21 cellular contexts compared by ENCODE assay signal in the genomic region with DNA sequence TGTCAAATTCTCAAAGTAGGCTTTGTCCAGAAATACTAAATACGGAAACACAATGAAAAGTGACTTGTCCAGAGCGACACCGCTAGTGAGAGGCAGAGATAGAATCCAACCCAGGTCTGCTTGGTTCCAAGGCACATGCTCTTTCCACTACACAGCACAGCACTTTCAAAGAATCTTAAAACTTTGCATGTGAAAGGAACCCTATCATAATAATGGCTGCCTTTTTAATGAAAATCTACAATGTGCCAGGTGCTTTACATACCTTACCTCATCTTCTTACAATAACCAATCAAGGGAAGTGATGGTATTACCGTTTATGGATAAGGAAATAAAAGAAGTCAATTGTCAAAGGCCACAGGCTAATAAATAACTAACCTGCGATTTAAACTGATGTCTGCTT. TPM values are rescaled to one million over a fixed set of nuclear protein-coding genes. Genes with fewer than 3 reads are reported as not detected.
DNase-seq lines count a peak whose midpoint lies in the region; ATAC-seq, FAIRE-seq and TF ChIP-seq lines count a peak whose summit lies in the region.
"Had no signal": no experiment of that assay in that cellular context is flagged by ENCODE, and none has a peak within 500 bp of the region (broad histone marks: within the 10 kb centered on the region; RNA-seq: fewer than 3 reads in every experiment).

No MANE protein-coding gene starts in this region.

- H3K4me1 Mint-ChIP-seq in neural progenitor cell = peaks cover 15% of the 10 kb centered on the region

- H3F3A ChIP-seq in SK-N-SH (replicated peaks; ENCODE audit: insufficient read depth) = no peaks in the 10 kb centered on the region
- H3F3A ChIP-seq in neural progenitor cell (ENCODE audit: low read depth) = no peaks in the 10 kb centered on the region

- BruUV-seq in mammary epithelial cell (replicated peaks; lab: Mats Ljungman, UMichigan) = no TSS peak

- H3K4me3 Mint-ChIP-seq in neural progenitor cell = no peak overlapping the region

- dilution Hi-C loops in mammary epithelial cell (cut with HindIII; ENCODE audit: low sequenced_read_pairs) = no loop called here

- intact Hi-C loops in mammary epithelial cell (cut with micrococcal nuclease) (no loop called here), colonic mucosa (cut with DNase I) (no loop called here)

- H4K20me1 ChIP-seq in SK-N-SH (ENCODE audit: insufficient read depth) (peaks cover 46% of the 10 kb centered on the region), mammary epithelial cell (ENCODE audit: insufficient read depth, low read length) (no peaks in the 10 kb centered on the region), neural progenitor cell (ENCODE audit: low read depth) (peaks cover 54% of the 10 kb centered on the region)

- no peak overlapping the region for H3K4me3 ChIP-seq in SK-N-SH (ENCODE audit: low read depth in 2 of 2, low read length in 1 of 2)
- peak overlapping the region; percentile 97 for H3K4me3 ChIP-seq in NB4 (ENCODE audit: low read depth, low read length)
- no peak overlapping the region for H3K4me3 ChIP-seq in mammary epithelial cell (replicated peaks in 1 of 3; ENCODE audit: insufficient read depth in 1 of 3, low read depth in 2 of 3, low read length in 3 of 3)
- H3K4me3 ChIP-seq in neural progenitor cell = no peak overlapping the region
- no peak overlapping the region for H3K4me3 ChIP-seq in colonic mucosa
- H3K4me3 ChIP-seq: ascending aorta, SK-N-MC had no signal

- H3K27me3 ChIP-seq in SK-N-SH (ENCODE audit: insufficient read depth) (no peaks in the 10 kb centered on the region), mammary epithelial cell (ENCODE audit: insufficient read depth, low read length) (no peaks in the 10 kb centered on the region), neural progenitor cell (no peaks in the 10 kb centered on the region), colonic mucosa (no peaks in the 10 kb centered on the region)
- H3K27me3 ChIP-seq: ascending aorta had no signal

- in situ Hi-C loops in mammary epithelial cell (cut with MboI; ENCODE audit: low sequenced_read_pairs in 2 of 2) = no loop called here

- WGBS in SK-N-SH (ENCODE audit: low lambda C conversion rate) = 81% methylated on average over 5 of the region's 5 CpGs
- WGBS in mammary epithelial cell (ENCODE audit: low coverage, missing lambda C conversion rate) = 65% methylated on average over 5 of the region's 5 CpGs

- no peak overlapping the region for H3K9ac ChIP-seq in SK-N-SH
- H3K9ac ChIP-seq in mammary epithelial cell (ENCODE audit: insufficient read depth, low read length) = no peak overlapping the region
- H3K9ac ChIP-seq in neural progenitor cell = no peak overlapping the region
- H3K9ac ChIP-seq in colonic mucosa (ENCODE audit: low read depth in 2 of 2, low read length in 2 of 2) = no peak overlapping the region

- no peak for FAIRE-seq in frontal cortex (lab: Jason Lieb, UNC)
- FAIRE-seq: D721Med had no signal

- no peak for TF ChIP-seq CTCF in SK-N-SH (IDR thresholded peaks at IDR 0.05)
- TF ChIP-seq CTCF in NB4 (IDR thresholded peaks at IDR 0.05; ENCODE audit: low read depth, low read length) = no peak
- TF ChIP-seq CTCF in mammary epithelial cell (conservative IDR thresholded peaks at IDR 0.05 in 1 of 2, IDR thresholded peaks at IDR 0.05 in 1 of 2; ENCODE audit: extremely low read depth in 1 of 2, insufficient read depth in 1 of 2, low read depth in 1 of 2, low read length in 2 of 2) = no peak
- no peak for TF ChIP-seq CTCF in neural progenitor cell (IDR thresholded peaks at IDR 0.05)
- TF ChIP-seq CTCF in colonic mucosa (IDR thresholded peaks at IDR 0.05) = no peak

- H3K27ac Mint-ChIP-seq in neural progenitor cell = no peak overlapping the region
- H3K27ac Mint-ChIP-seq: activated CD8-positive, alpha-beta T cell treated with anti-CD3 and anti-CD28 coated beads for 36 hours had no signal

- H3K4me2 ChIP-seq in SK-N-SH (peak overlapping the region; percentile 95; the same call in 1 of the 2 replicates), mammary epithelial cell (ENCODE audit: insufficient read depth, low read depth, low read length) (peak overlapping the region; percentile 10), neural progenitor cell (peak overlapping the region; percentile 82)

- H3K27ac ChIP-seq in SK-N-SH (ENCODE audit: low read depth in 2 of 2, low read length in 1 of 2) (no peak overlapping the region; a peak in 1 of 4 replicates), mammary epithelial cell (ENCODE audit: insufficient read depth, low read depth, low read length) (no peak overlapping the region), neural progenitor cell (no peak overlapping the region), colonic mucosa (no peak overlapping the region)
- H3K27ac ChIP-seq: 22Rv1, ascending aorta, left ventricle myocardium inferior, SK-N-MC had no signal

- no peak for TF ChIP-seq EP300 in SK-N-SH (IDR thresholded peaks at IDR 0.05; ENCODE audit: borderline replicate concordance in 1 of 2, low read depth in 1 of 2, low read length in 1 of 2)

- DNase-seq in SK-N-SH (no peak), NB4 (ENCODE audit: low read depth) (no peak), mammary epithelial cell (no peak), neural progenitor cell (ENCODE audit: low spot score) (no peak), NCI-H146 treated with DMSO at 0.1 percent for 48 hours (lab: John Stamatoyannopoulos, UW; ENCODE audit: unreplicated experiment) (no peak), colonic mucosa (no peak), frontal cortex (ENCODE audit: low spot score in 2 of 2) (no peak)
- DNase-seq: activated CD8-positive, alpha-beta T cell treated with anti-CD3 and anti-CD28 coated beads for 36 hours; activated naive CD4-positive, alpha-beta T cell treated with Interleukin-2 at 50 U/mL for 16 hours; effector memory CD4-positive, alpha-beta T cell; immature natural killer cell; left ventricle myocardium inferior; NCI-H187; NCI-H345; nucleus accumbens; T-helper 9 cell had no signal

- H3K36me3 ChIP-seq in SK-N-SH (replicated peaks in 1 of 2; ENCODE audit: control insufficient read depth in 1 of 2, insufficient read depth in 2 of 2, low read length in 1 of 2) (peaks cover 21 to 26% of the 10 kb centered on the region in 2 experiments), mammary epithelial cell (ENCODE audit: insufficient read depth, low read length) (no peaks in the 10 kb centered on the region), neural progenitor cell (no peaks in the 10 kb centered on the region), colonic mucosa (no peaks in the 10 kb centered on the region)
- H3K36me3 ChIP-seq: ascending aorta, left ventricle myocardium inferior had no signal

- peaks cover 2% of the 10 kb centered on the region for H3K27me3 Mint-ChIP-seq in neural progenitor cell (ENCODE audit: insufficient read depth, low read depth)
- H3K27me3 Mint-ChIP-seq: activated CD8-positive, alpha-beta T cell treated with anti-CD3 and anti-CD28 coated beads for 36 hours had no signal

- no peak for ATAC-seq in SK-N-SH treated with all-trans-retinoic acid at 6 μM for 48 hours
- ATAC-seq: activated CD8-positive, alpha-beta T cell treated with anti-CD3 and anti-CD28 coated beads for 36 hours had no signal

- TF ChIP-seq RAD21 in SK-N-SH (IDR thresholded peaks at IDR 0.05; ENCODE audit: low read length) = no peak

- H3K9me3 Mint-ChIP-seq in neural progenitor cell = no peaks in the 10 kb centered on the region
- H3K9me3 Mint-ChIP-seq: activated CD8-positive, alpha-beta T cell treated with anti-CD3 and anti-CD28 coated beads for 36 hours; immature natural killer cell had no signal

- H3K79me2 ChIP-seq in SK-N-SH (ENCODE audit: insufficient read depth) (peaks cover 76% of the 10 kb centered on the region), mammary epithelial cell (ENCODE audit: insufficient read depth, low read length) (peaks cover 73% of the 10 kb centered on the region), neural progenitor cell (ENCODE audit: low read depth) (peaks cover 76% of the 10 kb centered on the region)

- H3K9me3 ChIP-seq in SK-N-SH = no peaks in the 10 kb centered on the region
- no peaks in the 10 kb centered on the region for H3K9me3 ChIP-seq in mammary epithelial cell (replicated peaks; ENCODE audit: insufficient read depth, low read length)
- H3K9me3 ChIP-seq in neural progenitor cell (ENCODE audit: low read depth) = no peaks in the 10 kb centered on the region
- no peaks in the 10 kb centered on the region for H3K9me3 ChIP-seq in colonic mucosa
- H3K9me3 ChIP-seq: ascending aorta, left ventricle myocardium inferior had no signal

- H2AFZ ChIP-seq in SK-N-SH (ENCODE audit: low read depth) = no peak overlapping the region
- H2AFZ ChIP-seq in mammary epithelial cell (ENCODE audit: low read depth, low read length) = no peak overlapping the region
- no peak overlapping the region for H2AFZ ChIP-seq in neural progenitor cell (replicated peaks)

- TF ChIP-seq POLR2A in NB4 (IDR thresholded peaks at IDR 0.05; ENCODE audit: extremely low read depth, insufficient read length) = no peak

- POLR2A ChIA-PET in SK-N-SH (lab: Yijun Ruan, JAX) = no interaction called here

- peaks cover 4% of the 10 kb centered on the region for H3K36me3 Mint-ChIP-seq in neural progenitor cell

- CTCF ChIA-PET in SK-N-SH (lab: Yijun Ruan, JAX) = interaction anchor here (1.0 kb wide), 1 partner anchor 12 kb away, joined by 3 read pairs; no protein-coding TSS in a partner anchor
- CTCF ChIA-PET in mammary epithelial cell (lab: Charles Lee; ENCODE audit: low non-redundant PET) = no interaction called here

- peaks cover 5 to 28% of the 10 kb centered on the region in 2 experiments; a peak in 3 of 4 replicates for H3K4me1 ChIP-seq in SK-N-SH (ENCODE audit: control insufficient read depth in 1 of 2, insufficient read depth in 2 of 2, low read depth in 1 of 2, low read length in 1 of 2)
- no peaks in the 10 kb centered on the region for H3K4me1 ChIP-seq in mammary epithelial cell (ENCODE audit: insufficient read depth, low read length)
- peaks cover 15% of the 10 kb centered on the region for H3K4me1 ChIP-seq in neural progenitor cell
- peaks cover 4% of the 10 kb centered on the region for H3K4me1 ChIP-seq in colonic mucosa

- H3K9me2 ChIP-seq in SK-N-SH = no peaks in the 10 kb centered on the region

TF ChIP-seq in SK-N-SH treated with all-trans-retinoic acid at 6 μM for 48 hours, 23 proteins besides CTCF, POLR2A, EP300 and RAD21 (continues in another document):
- no peak for TF ChIP-seq ISL1 (CRISPR knock-in tag; IDR thresholded peaks at IDR 0.05)
- TF ChIP-seq ARNTL (CRISPR knock-in tag; IDR thresholded peaks at IDR 0.05; ENCODE audit: borderline replicate concordance, low read depth) = no peak
- TF ChIP-seq ZC3H10 (CRISPR knock-in tag; IDR thresholded peaks at IDR 0.05) = no peak
- TF ChIP-seq ZFP3 (CRISPR knock-in tag; IDR thresholded peaks at IDR 0.05) = no peak

RNA-seq across cellular contexts. Expression of a gene that starts 2.6 kb away (rescaled TPM):
- polyA plus RNA-seq in SK-N-SH (2012; rRNA removed) (97.1 and 119 TPM in 2 replicates), mammary epithelial cell (58.9 TPM)
- 135 and 141 TPM in 2 replicates for polyA plus RNA-seq in SK-N-SH (2012; cell fraction: cytosol; rRNA removed)
- polyA plus RNA-seq in SK-N-SH (2012; cell fraction: nucleus; rRNA removed) = 25.0 and 44.7 TPM in 2 replicates
- total RNA-seq in mammary epithelial cell (10 to 100 TPM; 51.2 to 63.2 TPM), neural progenitor cell (ENCODE audit: low replicate concordance) (95.4 and 142 TPM in 2 replicates), colonic mucosa (100 to 1,000 TPM in 1 of 2 donors, 10 to 100 TPM in 1; 81.5 to 112 TPM), frontal cortex (60.7 TPM)
- polyA minus RNA-seq in mammary epithelial cell = 20.2 TPM

Comparison
In these comparisons a context has a peak if more than half of its experiments do, and no peak if none do; other contexts are left out.
1. H3K4me2 ChIP-seq: peak in every context shown above with its lines; median percentile 95 in SK-N-SH; 82 in neural progenitor cell; 10 in mammary epithelial cell.